ENCODE assay signal across 19 cellular contexts in genomic region chr14:104253223-104253822, GRCh38.
"Had no signal": no experiment of that assay in that cellular context is flagged by ENCODE, and none has a peak within 500 bp of the region (broad histone marks: within the 10 kb centered on the region; RNA-seq: fewer than 3 reads in every experiment).

No MANE protein-coding gene starts in this region.

- DNase-seq: activated CD4-positive, alpha-beta T cell treated with anti-CD3 and anti-CD28 coated beads for 48 hours; activated CD4-positive, CD25-positive, alpha-beta regulatory T cell; activated CD8-positive, alpha-beta T cell treated with anti-CD3 and anti-CD28 coated beads for 36 hours; activated naive CD4-positive, alpha-beta T cell treated with Interleukin-2 at 50 U/mL for 16 hours; activated naive CD8-positive, alpha-beta T cell treated with anti-CD3 and anti-CD28 coated beads, Interleukin-2, amount 10 ng/mL, durations not matched to agents 7 days and 5 days; amygdala; effector memory CD8-positive, alpha-beta T cell; esophagus squamous epithelium; hippocampal formation; psoas muscle; small intestine; stimulated activated CD4-positive, alpha-beta T cell treated with anti-CD3 and anti-CD28 coated beads, Interleukin-15, amount 100 ng/mL, for 24 hours; stimulated activated CD4-positive, alpha-beta T cell treated with anti-CD3 and anti-CD28 coated beads, Interleukin-2, amount 100 ng/mL, for 48 hours; T-helper 9 cell; trophoblast cell had no signal

- H3K27me3 ChIP-seq: cardiac muscle cell, right lobe of liver had no signal

- H3K4me1 ChIP-seq: esophagus squamous epithelium, psoas muscle, right lobe of liver, stomach had no signal

- H3K4me3 ChIP-seq: cardiac muscle cell, esophagus squamous epithelium, psoas muscle, right lobe of liver, stomach had no signal

- H3K4me3 Mint-ChIP-seq: activated CD8-positive, alpha-beta T cell treated with anti-CD3 and anti-CD28 coated beads for 36 hours; activated naive CD8-positive, alpha-beta T cell treated with anti-CD3 and anti-CD28 coated beads, Interleukin-2, amount 10 ng/mL, durations not matched to agents 7 days and 5 days; effector memory CD8-positive, alpha-beta T cell; neural crest cell had no signal

- H3K27ac ChIP-seq: cardiac muscle cell, esophagus squamous epithelium, psoas muscle, right lobe of liver, stomach had no signal

- ATAC-seq: activated CD8-positive, alpha-beta T cell treated with anti-CD3 and anti-CD28 coated beads for 36 hours; effector memory CD8-positive, alpha-beta T cell; psoas muscle; right lobe of liver had no signal

- H3K4me1 Mint-ChIP-seq: activated naive CD8-positive, alpha-beta T cell treated with anti-CD3 and anti-CD28 coated beads, Interleukin-2, amount 10 ng/mL, durations not matched to agents 7 days and 5 days; neural crest cell had no signal

- H3K36me3 ChIP-seq: cardiac muscle cell, esophagus squamous epithelium, right lobe of liver, stomach had no signal

- H3K9me3 ChIP-seq: esophagus squamous epithelium, psoas muscle, right lobe of liver, stomach had no signal

- H3K36me3 Mint-ChIP-seq: activated naive CD8-positive, alpha-beta T cell treated with anti-CD3 and anti-CD28 coated beads, Interleukin-2, amount 10 ng/mL, durations not matched to agents 7 days and 5 days had no signal

- H3K27ac Mint-ChIP-seq: activated CD8-positive, alpha-beta T cell treated with anti-CD3 and anti-CD28 coated beads for 36 hours; activated naive CD8-positive, alpha-beta T cell treated with anti-CD3 and anti-CD28 coated beads, Interleukin-2, amount 10 ng/mL, durations not matched to agents 7 days and 5 days; effector memory CD8-positive, alpha-beta T cell had no signal

- H3K9me3 Mint-ChIP-seq: activated naive CD8-positive, alpha-beta T cell treated with anti-CD3 and anti-CD28 coated beads, Interleukin-2, amount 10 ng/mL, durations not matched to agents 7 days and 5 days; effector memory CD8-positive, alpha-beta T cell; neural crest cell had no signal
